28 cellular contexts compared by ENCODE assay signal in genomic region chr1:30256911-30257310, GRCh38.
"Had no signal": no experiment of that assay in that cellular context is flagged by ENCODE, and none has a peak within 500 bp of the region (broad histone marks: within the 10 kb centered on the region; RNA-seq: fewer than 3 reads in every experiment).

No MANE protein-coding gene starts in this region.

- H3K4me1 ChIP-seq: parathyroid adenoma, psoas muscle, right lobe of liver, spleen, suprapubic skin, testis, tibial artery, transverse colon, upper lobe of right lung, uterus had no signal

- H3K36me3 ChIP-seq: neural progenitor cell, ovary, right lobe of liver, spleen, suprapubic skin, tibial artery, transverse colon, upper lobe of right lung, uterus had no signal

- H3K27me3 ChIP-seq: neural progenitor cell, ovary, right lobe of liver, testis, uterus had no signal

- H3K9me3 ChIP-seq: ovary, psoas muscle, right lobe of liver, suprapubic skin, testis, tibial artery, transverse colon, upper lobe of right lung, uterus had no signal

- H3K27ac ChIP-seq: neural progenitor cell, ovary, parathyroid adenoma, psoas muscle, right lobe of liver, skin epidermis, spleen, suprapubic skin, testis, tibial artery, transverse colon, upper lobe of right lung, uterus had no signal

- H3K4me3 ChIP-seq: neural progenitor cell, ovary, psoas muscle, right lobe of liver, skin epidermis, smooth muscle cell, spleen, suprapubic skin, testis, tibial artery, transverse colon, upper lobe of right lung, uterus had no signal

- ATAC-seq: natural killer cell; psoas muscle; right cardiac atrium; right lobe of liver; stimulated activated memory B cell treated with anti-CD40 and anti-IgM and Interleukin-4, amounts not matched to agents 10 μg/mL and 1 μg/mL and 100 μg/mL, for 72 hours; stimulated activated naive CD8-positive, alpha-beta T cell treated with anti-CD3 and anti-CD28 coated beads, Interleukin-15, amount 100 ng/mL, for 72 hours; stimulated activated naive CD8-positive, alpha-beta T cell treated with anti-CD3 and anti-CD28 coated beads, Interleukin-15, Interleukin-2, amounts not matched to agents 100 U/mL and 50 U/mL, for 24 hours; upper lobe of right lung had no signal

- DNase-seq: natural killer cell; occipital lobe; ovary; posterior cingulate gyrus; psoas muscle; right cardiac atrium; right lobe of liver; spleen; stimulated activated CD4-positive, alpha-beta T cell treated with anti-CD3 and anti-CD28 coated beads, Interleukin-12 subunit alpha, Interleukin-12 subunit beta, amount 100 ng/mL, for 4 hours; stimulated activated CD4-positive, alpha-beta T cell treated with anti-CD3 and anti-CD28 coated beads, Interleukin-1b, Interleukin-23, amount 100 ng/mL, for 48 hours; stimulated activated CD4-positive, alpha-beta T cell treated with anti-CD3 and anti-CD28 coated beads, Interleukin-4, amount 100 ng/mL, for 1 hour; stimulated activated CD4-positive, alpha-beta T cell treated with anti-CD3 and anti-CD28 coated beads, Interleukin-4, amount 100 ng/mL, for 4 hours; stimulated activated CD8-positive, alpha-beta memory T cell treated with anti-CD3 and anti-CD28 coated beads, Interleukin-4, amount 100 ng/mL, for 48 hours; stimulated activated naive CD4-positive, alpha-beta T cell; stimulated activated naive CD8-positive, alpha-beta T cell treated with anti-CD3 and anti-CD28 coated beads, Interleukin-15, amount 100 ng/mL, for 72 hours; stimulated activated naive CD8-positive, alpha-beta T cell treated with anti-CD3 and anti-CD28 coated beads, Interleukin-15, Interleukin-2, amounts not matched to agents 100 U/mL and 50 U/mL, for 24 hours; substantia nigra; testis; transverse colon; upper lobe of right lung; uterus had no signal
